In the genomic region with DNA sequence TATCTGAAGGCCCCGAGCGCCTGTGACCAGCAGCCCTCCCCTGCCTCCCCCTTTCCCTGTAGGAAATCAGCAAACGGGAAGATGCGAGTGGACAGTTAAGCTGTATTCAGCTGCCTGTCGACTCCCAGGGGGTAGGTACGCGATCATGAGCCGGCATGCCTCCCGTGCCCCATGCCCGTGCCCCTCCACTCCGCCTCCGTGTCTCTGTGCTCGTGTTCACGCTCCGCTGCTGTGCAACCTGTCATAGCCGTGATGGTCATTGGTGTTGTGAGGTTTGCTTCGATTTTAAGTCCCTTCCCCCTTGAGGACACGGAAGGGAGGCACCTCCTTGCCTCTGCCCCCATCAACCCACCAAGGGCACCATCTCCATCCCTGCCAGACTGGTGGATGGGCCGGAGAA, we compare ENCODE assay signal across 1 cellular context.
TF ChIP-seq lines count a peak whose summit lies in the region.

No MANE protein-coding gene starts in this region.

TF ChIP-seq in H1, 55 proteins besides CTCF, POLR2A, EP300 and RAD21:
- TF ChIP-seq GABPA (IDR thresholded peaks at IDR 0.05; ENCODE audit: borderline replicate concordance, insufficient read depth, low read length) = no peak
- TF ChIP-seq CTBP2 (IDR thresholded peaks at IDR 0.05; ENCODE audit: borderline replicate concordance, insufficient read depth, insufficient read length, low read length) = no peak
- no peak for TF ChIP-seq SIRT6 (IDR thresholded peaks at IDR 0.05; ENCODE audit: low read length)
